In genomic region chr15:47300596-47300995, GRCh38 we compare ENCODE assay signal across 16 cellular contexts.
A peak's percentile ranks its signal among the peaks of the same experiment; 100 is the strongest.
DNase-seq lines count a peak whose midpoint lies in the region; ATAC-seq and TF ChIP-seq lines count a peak whose summit lies in the region.
"Had no signal": no experiment of that assay in that cellular context is flagged by ENCODE, and none has a peak within 500 bp of the region (broad histone marks: within the 10 kb centered on the region; RNA-seq: fewer than 3 reads in every experiment).

No MANE protein-coding gene starts in this region.

- TF ChIP-seq POLR2A in breast epithelium (IDR thresholded peaks at IDR 0.05) = no peak

- intact Hi-C loops in breast epithelium (cut with DNase I; ENCODE audit: low total_unique reads) = no loop called here
- intact Hi-C loops in MCF 10A (cut with micrococcal nuclease) = no loop called here
- intact Hi-C loops in activated naive CD4-positive, alpha-beta T cell treated with anti-CD3 and anti-CD28 coated beads for 36 hours (cut with micrococcal nuclease) = no loop called here
- intact Hi-C loops in posterior cingulate gyrus (cut with DNase I) = no loop called here

- no peak for DNase-seq in breast epithelium (ENCODE audit: low spot score in 2 of 2)
- DNase-seq in MCF 10A (ENCODE audit: unreplicated experiment) = no peak
- DNase-seq in NCI-H69 (lab: John Stamatoyannopoulos, UW) = peak; percentile 61
- DNase-seq in myocyte (ENCODE audit: low read depth) = peak; percentile 5
- no peak for DNase-seq in activated naive CD4-positive, alpha-beta T cell treated with anti-CD3 and anti-CD28 coated beads for 36 hours
- no peak for DNase-seq in posterior cingulate gyrus
- DNase-seq: BE2C; CD4-positive, alpha-beta memory T cell; DND-41; GDM1; HCEC 1CT; HFFc6 had no signal

- TF ChIP-seq CTCF in breast epithelium (IDR thresholded peaks at IDR 0.05) (no peak), MCF 10A (IDR thresholded peaks at IDR 0.05; ENCODE audit: unreplicated experiment) (no peak)

- H3K27ac Mint-ChIP-seq in MCF 10A (ENCODE audit: low read depth, unreplicated experiment) = no peak overlapping the region
- no peak overlapping the region for H3K27ac Mint-ChIP-seq in activated naive CD4-positive, alpha-beta T cell treated with anti-CD3 and anti-CD28 coated beads for 36 hours
- H3K27ac Mint-ChIP-seq: CD4-positive, alpha-beta memory T cell; HFFc6 had no signal

- H3K4me1 Mint-ChIP-seq in MCF 10A (ENCODE audit: insufficient read depth, unreplicated experiment) = peaks cover 18% of the 10 kb centered on the region
- no peaks in the 10 kb centered on the region for H3K4me1 Mint-ChIP-seq in activated naive CD4-positive, alpha-beta T cell treated with anti-CD3 and anti-CD28 coated beads for 36 hours (ENCODE audit: low read depth)
- H3K4me1 Mint-ChIP-seq: CD4-positive, alpha-beta memory T cell had no signal

- no peaks in the 10 kb centered on the region for H3K27me3 ChIP-seq in breast epithelium
- H3K27me3 ChIP-seq: BE2C had no signal

- BruUV-seq in MCF 10A (replicated peaks; lab: Mats Ljungman, UMichigan) = no TSS peak

- H3K27ac ChIP-seq in breast epithelium = peak overlapping the region; percentile 65 to 67
- H3K27ac ChIP-seq: A549, C4-2B had no signal

- no peaks in the 10 kb centered on the region for H3K4me1 ChIP-seq in breast epithelium
- H3K4me1 ChIP-seq: A549 had no signal

- no peak overlapping the region for H3K4me3 Mint-ChIP-seq in MCF 10A (ENCODE audit: unreplicated experiment)
- no peak overlapping the region for H3K4me3 Mint-ChIP-seq in activated naive CD4-positive, alpha-beta T cell treated with anti-CD3 and anti-CD28 coated beads for 36 hours
- H3K4me3 Mint-ChIP-seq: CD4-positive, alpha-beta memory T cell; HFFc6 had no signal

- no peaks in the 10 kb centered on the region for H3K9me3 ChIP-seq in breast epithelium
- H3K9me3 ChIP-seq: A549, BE2C had no signal

- CTCF ChIA-PET in MCF 10A (lab: Yijun Ruan, JAX) = interaction anchor here (0.7 to 2.6 kb wide), 2 partner anchors 20 to 104 kb away, joined by 4 to 9 read pairs; no protein-coding TSS in a partner anchor
- CTCF ChIA-PET in activated naive CD4-positive, alpha-beta T cell treated with anti-CD3 and anti-CD28 coated beads for 36 hours (lab: Charles Lee) = no interaction called here

- H3K9me3 Mint-ChIP-seq in MCF 10A (ENCODE audit: unreplicated experiment) = no peaks in the 10 kb centered on the region
- no peaks in the 10 kb centered on the region for H3K9me3 Mint-ChIP-seq in activated naive CD4-positive, alpha-beta T cell treated with anti-CD3 and anti-CD28 coated beads for 36 hours
- H3K9me3 Mint-ChIP-seq: HFFc6 had no signal

- POLR2A ChIA-PET in MCF 10A (lab: Yijun Ruan, JAX) = interaction anchor here (1.0 kb wide), 1 partner anchor 12 kb away, joined by 4 read pairs; no protein-coding TSS in a partner anchor

- H3K27me3 Mint-ChIP-seq in MCF 10A (ENCODE audit: insufficient read depth, unreplicated experiment) = no peaks in the 10 kb centered on the region
- no peaks in the 10 kb centered on the region for H3K27me3 Mint-ChIP-seq in activated naive CD4-positive, alpha-beta T cell treated with anti-CD3 and anti-CD28 coated beads for 36 hours (ENCODE audit: low read depth)
- H3K27me3 Mint-ChIP-seq: CD4-positive, alpha-beta memory T cell had no signal

- no peak overlapping the region for H3K4me3 ChIP-seq in breast epithelium
- H3K4me3 ChIP-seq: A549 had no signal

- no peak for ATAC-seq in HG03439 (IDR thresholded peaks at IDR 0.05; ENCODE audit: unreplicated experiment)
- ATAC-seq: A549, HepG2 had no signal

- H3K36me3 Mint-ChIP-seq in MCF 10A (ENCODE audit: insufficient read depth, unreplicated experiment) = no peaks in the 10 kb centered on the region
- no peaks in the 10 kb centered on the region for H3K36me3 Mint-ChIP-seq in activated naive CD4-positive, alpha-beta T cell treated with anti-CD3 and anti-CD28 coated beads for 36 hours (ENCODE audit: low read depth)
- H3K36me3 Mint-ChIP-seq: CD4-positive, alpha-beta memory T cell had no signal

- no peaks in the 10 kb centered on the region for H3K36me3 ChIP-seq in breast epithelium
- H3K36me3 ChIP-seq: BE2C had no signal

Comparison
In these comparisons a context has a peak if more than half of its experiments do, and no peak if none do; other contexts are left out.
1. DNase-seq: peak in NCI-H69 (single experiment) and myocyte (single experiment); none in breast epithelium (0 of 2), MCF 10A (single experiment), activated naive CD4-positive, alpha-beta T cell treated with anti-CD3 and anti-CD28 coated beads for 36 hours (single experiment) and posterior cingulate gyrus (0 of 10).